ENCODE assay signal across 17 cellular contexts in the genomic region with DNA sequence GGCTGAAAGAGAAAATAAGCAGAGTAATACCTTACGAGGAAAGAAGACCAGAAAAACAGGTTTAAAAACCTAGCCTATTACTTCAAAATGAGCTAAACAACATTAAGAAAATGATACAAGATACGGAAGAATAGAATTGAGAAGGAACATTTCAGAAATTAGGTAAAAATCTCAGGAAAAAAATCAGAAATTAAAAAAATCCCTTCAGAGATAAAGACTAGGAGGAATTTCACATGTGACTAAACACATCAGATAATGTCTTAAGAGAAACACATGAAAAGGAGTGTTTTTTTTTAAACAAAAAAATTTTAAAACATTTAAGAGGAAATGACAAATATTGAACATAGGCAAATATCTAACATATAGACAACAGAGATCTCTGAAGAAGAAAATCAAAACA. TPM values are rescaled to one million over a fixed set of nuclear protein-coding genes. Genes with fewer than 3 reads are reported as not detected.
DNase-seq lines count a peak whose midpoint lies in the region; ATAC-seq and TF ChIP-seq lines count a peak whose summit lies in the region.
"Had no signal": no experiment of that assay in that cellular context is flagged by ENCODE, and none has a peak within 500 bp of the region (broad histone marks: within the 10 kb centered on the region; RNA-seq: fewer than 3 reads in every experiment).

No MANE protein-coding gene starts in this region.

- H3K27ac ChIP-seq in PC-3 (ENCODE audit: low read length) = no peak overlapping the region
- no peak overlapping the region for H3K27ac ChIP-seq in mammary epithelial cell (ENCODE audit: insufficient read depth, low read depth, low read length)
- H3K27ac ChIP-seq: SJCRH30 had no signal

- POLR2A ChIA-PET in PC-3 (lab: Charles Lee; ENCODE audit: unreplicated experiment) = no interaction called here

- no peaks in the 10 kb centered on the region for H3K9me3 Mint-ChIP-seq in nephron progenitor cell
- H3K9me3 Mint-ChIP-seq: GM23338 had no signal

- no peaks in the 10 kb centered on the region for H3K9me2 ChIP-seq in PC-3 (replicated peaks; ENCODE audit: low read length)

- H3K27ac Mint-ChIP-seq in nephron progenitor cell = peak overlapping the region; percentile 3
- H3K27ac Mint-ChIP-seq: GM23338 had no signal

- H3K4me1 ChIP-seq in PC-3 (ENCODE audit: insufficient read depth, low read length) (peaks cover 15% of the 10 kb centered on the region), mammary epithelial cell (ENCODE audit: insufficient read depth, low read length) (no peaks in the 10 kb centered on the region)
- H3K4me1 ChIP-seq: SJCRH30 had no signal

- H3K9me3 ChIP-seq in PC-3 (ENCODE audit: low read length) (no peaks in the 10 kb centered on the region), mammary epithelial cell (replicated peaks; ENCODE audit: insufficient read depth, low read length) (no peaks in the 10 kb centered on the region)
- H3K9me3 ChIP-seq: SJCRH30 had no signal

- no peaks in the 10 kb centered on the region for H3K27me3 Mint-ChIP-seq in nephron progenitor cell (ENCODE audit: low read depth, poor library complexity)

- no peak overlapping the region for H3K4me3 ChIP-seq in PC-3 (ENCODE audit: low read length)
- no peak overlapping the region for H3K4me3 ChIP-seq in epithelial cell of esophagus (ENCODE audit: low read length)
- H3K4me3 ChIP-seq in mammary epithelial cell (replicated peaks in 1 of 3; ENCODE audit: insufficient read depth in 1 of 3, low read depth in 2 of 3, low read length in 3 of 3) = no peak overlapping the region
- H3K4me3 ChIP-seq: GM23338, SJCRH30 had no signal

- no peak overlapping the region for H3K9ac ChIP-seq in PC-3 (ENCODE audit: low read length)
- no peak overlapping the region for H3K9ac ChIP-seq in mammary epithelial cell (ENCODE audit: insufficient read depth, low read length)

- H4K20me1 ChIP-seq in PC-3 (ENCODE audit: low read length) = peaks cover 16% of the 10 kb centered on the region; the same call in 1 of the 2 replicates
- no peaks in the 10 kb centered on the region for H4K20me1 ChIP-seq in mammary epithelial cell (ENCODE audit: insufficient read depth, low read length)

- WGBS in mammary epithelial cell (ENCODE audit: low coverage, missing lambda C conversion rate) = 94% methylated on average over 2 of the region's 2 CpGs

- H3K79me2 ChIP-seq in PC-3 (ENCODE audit: low read length) = peaks cover 92% of the 10 kb centered on the region
- H3K79me2 ChIP-seq in mammary epithelial cell (ENCODE audit: insufficient read depth, low read length) = peaks cover 88% of the 10 kb centered on the region

- intact Hi-C loops in PC-3 (cut with micrococcal nuclease) = no loop called here
- intact Hi-C loops in mammary epithelial cell (cut with micrococcal nuclease) = no loop called here

- peaks cover 6% of the 10 kb centered on the region for H3K36me3 Mint-ChIP-seq in nephron progenitor cell (ENCODE audit: low read depth)

- dilution Hi-C loops in mammary epithelial cell (cut with HindIII; ENCODE audit: low sequenced_read_pairs) = no loop called here

- in situ Hi-C loops in mammary epithelial cell (cut with MboI; ENCODE audit: low sequenced_read_pairs in 2 of 2) = no loop called here

- no peaks in the 10 kb centered on the region for H3F3A ChIP-seq in PC-3 (ENCODE audit: low read length, unreplicated experiment)

- no peak overlapping the region for H3K4me3 Mint-ChIP-seq in nephron progenitor cell
- H3K4me3 Mint-ChIP-seq: GM23338 had no signal

- TF ChIP-seq CTCF in PC-3 (conservative IDR thresholded peaks at IDR 0.05; ENCODE audit: low read depth, low read length) (no peak), epithelial cell of esophagus (IDR thresholded peaks at IDR 0.05; ENCODE audit: insufficient read depth, low read depth, low read length, missing control alignments) (no peak), nephron progenitor cell (IDR thresholded peaks at IDR 0.05) (no peak), mammary epithelial cell (conservative IDR thresholded peaks at IDR 0.05 in 1 of 2, IDR thresholded peaks at IDR 0.05 in 1 of 2; ENCODE audit: extremely low read depth in 1 of 2, insufficient read depth in 1 of 2, low read depth in 1 of 2, low read length in 2 of 2) (no peak)

- H2AFZ ChIP-seq in PC-3 (ENCODE audit: low read length) (no peak overlapping the region), mammary epithelial cell (ENCODE audit: low read depth, low read length) (no peak overlapping the region)
- H2AFZ ChIP-seq: GM23338 had no signal

- CTCF ChIA-PET in PC-3 (lab: Charles Lee) = no interaction called here
- CTCF ChIA-PET in mammary epithelial cell (lab: Charles Lee; ENCODE audit: low non-redundant PET) = no interaction called here

- H3K36me3 ChIP-seq in PC-3 (ENCODE audit: low read depth, low read length) (peaks cover 10% of the 10 kb centered on the region), mammary epithelial cell (ENCODE audit: insufficient read depth, low read length) (peaks cover 4% of the 10 kb centered on the region)

- peak; percentile 18 for DNase-seq in PC-3
- peak; percentile 3 for DNase-seq in epithelial cell of esophagus (ENCODE audit: low read depth)
- no peak for DNase-seq in nephron progenitor cell
- no peak for DNase-seq in kidney glomerular epithelial cell (lab: John Stamatoyannopoulos, UW)
- DNase-seq in NCI-H524 (lab: John Stamatoyannopoulos, UW) = no peak
- no peak for DNase-seq in mammary epithelial cell
- DNase-seq: ACHN, C1 segment of cervical spinal cord, DMS79 treated with DMSO at 0.1 percent for 48 hours, NCI-H1105, NCI-H1694, NCI-H510A, NCI-H82, SJCRH30 had no signal

- peaks cover 10% of the 10 kb centered on the region for H3K4me1 Mint-ChIP-seq in nephron progenitor cell

- ATAC-seq in PC-3 = no peak
- ATAC-seq in HG03342 (IDR thresholded peaks at IDR 0.05; ENCODE audit: unreplicated experiment) = no peak
- ATAC-seq: GM23338, HCT116 had no signal

- H3K27me3 ChIP-seq in PC-3 (ENCODE audit: low read length) = no peaks in the 10 kb centered on the region
- H3K27me3 ChIP-seq in mammary epithelial cell (ENCODE audit: insufficient read depth, low read length) = no peaks in the 10 kb centered on the region
- H3K27me3 ChIP-seq: SJCRH30 had no signal

- no peak overlapping the region for H3K4me2 ChIP-seq in PC-3 (ENCODE audit: low read length)
- H3K4me2 ChIP-seq in mammary epithelial cell (ENCODE audit: insufficient read depth, low read depth, low read length) = no peak overlapping the region
- H3K4me2 ChIP-seq: GM23338 had no signal

- no TSS peak for BruUV-seq in PC-3 (replicated peaks; lab: Mats Ljungman, UMichigan)
- no TSS peak for BruUV-seq in mammary epithelial cell (replicated peaks; lab: Mats Ljungman, UMichigan)

RNA-seq across cellular contexts. Expression of a gene that starts 33.3 kb away (rescaled TPM):
- total RNA-seq in PC-3 (2014; rRNA removed) (55.9 and 57.3 TPM in 2 replicates), mammary epithelial cell (10 to 100 TPM; 40.4 to 56.8 TPM)
- polyA plus RNA-seq in mammary epithelial cell = 32.9 TPM
- 79.5 TPM for polyA minus RNA-seq in mammary epithelial cell

Comparison
In these comparisons a context has a peak if more than half of its experiments do, and no peak if none do; other contexts are left out.
1. DNase-seq: peak in PC-3 (single experiment) and epithelial cell of esophagus (single experiment); none in nephron progenitor cell (single experiment), kidney glomerular epithelial cell (single experiment), NCI-H524 (0 of 2) and mammary epithelial cell (single experiment).